Comparison of ENCODE assay signal across 16 cellular contexts in the genomic region with DNA sequence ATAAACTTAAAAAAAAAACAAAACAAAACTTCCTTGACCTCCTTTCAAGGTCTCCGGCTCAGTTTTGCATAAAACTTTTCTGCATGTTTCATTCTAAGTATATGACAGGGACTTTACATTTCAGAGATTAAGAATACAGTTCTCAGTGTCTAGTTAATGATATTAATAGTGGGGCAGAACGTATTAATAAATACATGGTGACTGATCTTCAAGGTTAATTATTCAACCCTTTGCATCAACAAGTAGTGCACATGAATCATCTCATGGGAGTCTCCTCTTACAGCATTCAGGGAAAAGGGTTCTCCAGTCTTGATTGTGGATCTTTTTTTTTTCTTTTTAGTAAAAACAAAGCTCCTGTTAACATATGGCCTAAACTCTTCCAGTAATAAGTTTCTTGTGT.
DNase-seq lines count a peak whose midpoint lies in the region; ATAC-seq and TF ChIP-seq lines count a peak whose summit lies in the region.
"Had no signal": no experiment of that assay in that cellular context is flagged by ENCODE, and none has a peak within 500 bp of the region (broad histone marks: within the 10 kb centered on the region; RNA-seq: fewer than 3 reads in every experiment).

No MANE protein-coding gene starts in this region.

- DNase-seq in fibroblast of villous mesenchyme (ENCODE audit: low read depth) (peak; percentile 14), left lobe of liver (ENCODE audit: low spot score) (no peak), A172 (ENCODE audit: low spot score) (no peak)
- DNase-seq: activated CD4-positive, CD25-positive, alpha-beta regulatory T cell treated with anti-CD3 and anti-CD28 coated beads, Interleukin-2, amount 50 U/mL, for 72 hours; caudate nucleus; midbrain; NCI-H526 treated with DMSO at 0.1 percent for 48 hours; sigmoid colon; stimulated activated CD4-positive, alpha-beta T cell treated with anti-CD3 and anti-CD28 coated beads, Interleukin-4, amount 100 ng/mL, for 1 hour; T-helper 17 cell; tibial artery had no signal

- TF ChIP-seq CTCF in fibroblast of villous mesenchyme (IDR thresholded peaks at IDR 0.05; ENCODE audit: insufficient read depth, low read depth, low read length) = no peak

- no peak overlapping the region for H3K4me3 ChIP-seq in fibroblast of villous mesenchyme (ENCODE audit: low read depth, low read length)
- H3K4me3 ChIP-seq: sigmoid colon, tibial artery had no signal

- ATAC-seq in GM18858 (IDR thresholded peaks at IDR 0.05; ENCODE audit: unreplicated experiment) (peak; percentile 66), GM21619 (IDR thresholded peaks at IDR 0.05; ENCODE audit: unreplicated experiment) (peak; percentile 89), HG03159 (IDR thresholded peaks at IDR 0.05; ENCODE audit: unreplicated experiment) (peak; percentile 62), GM19023 (IDR thresholded peaks at IDR 0.05; ENCODE audit: unreplicated experiment) (no peak), left lobe of liver (no peak), SK-N-SH treated with all-trans-retinoic acid at 6 μM for 48 hours (no peak; the same call in 2 of the 3 replicates)
- ATAC-seq: T-helper 17 cell had no signal

TF ChIP-seq in SK-N-SH treated with all-trans-retinoic acid at 6 μM for 48 hours, 23 proteins besides CTCF, POLR2A, EP300 and RAD21:
- TF ChIP-seq ESRRG (CRISPR knock-in tag; IDR thresholded peaks at IDR 0.05) = no peak
- TF ChIP-seq OSR1 (CRISPR knock-in tag; IDR thresholded peaks at IDR 0.05) = no peak
- TF ChIP-seq ZNF565 (CRISPR knock-in tag; conservative IDR thresholded peaks at IDR 0.05; ENCODE audit: low read depth) = no peak
- TF ChIP-seq ZFP30 (CRISPR knock-in tag; IDR thresholded peaks at IDR 0.05) = no peak

Comparison
In these comparisons a context has a peak if more than half of its experiments do, and no peak if none do; other contexts are left out.
1. ATAC-seq: peak in GM18858 (single experiment), GM21619 (single experiment) and HG03159 (single experiment); none in GM19023 (single experiment), left lobe of liver (single experiment) and SK-N-SH treated with all-trans-retinoic acid at 6 μM for 48 hours (single experiment).